8 cellular contexts compared by ENCODE assay signal in the genomic region with DNA sequence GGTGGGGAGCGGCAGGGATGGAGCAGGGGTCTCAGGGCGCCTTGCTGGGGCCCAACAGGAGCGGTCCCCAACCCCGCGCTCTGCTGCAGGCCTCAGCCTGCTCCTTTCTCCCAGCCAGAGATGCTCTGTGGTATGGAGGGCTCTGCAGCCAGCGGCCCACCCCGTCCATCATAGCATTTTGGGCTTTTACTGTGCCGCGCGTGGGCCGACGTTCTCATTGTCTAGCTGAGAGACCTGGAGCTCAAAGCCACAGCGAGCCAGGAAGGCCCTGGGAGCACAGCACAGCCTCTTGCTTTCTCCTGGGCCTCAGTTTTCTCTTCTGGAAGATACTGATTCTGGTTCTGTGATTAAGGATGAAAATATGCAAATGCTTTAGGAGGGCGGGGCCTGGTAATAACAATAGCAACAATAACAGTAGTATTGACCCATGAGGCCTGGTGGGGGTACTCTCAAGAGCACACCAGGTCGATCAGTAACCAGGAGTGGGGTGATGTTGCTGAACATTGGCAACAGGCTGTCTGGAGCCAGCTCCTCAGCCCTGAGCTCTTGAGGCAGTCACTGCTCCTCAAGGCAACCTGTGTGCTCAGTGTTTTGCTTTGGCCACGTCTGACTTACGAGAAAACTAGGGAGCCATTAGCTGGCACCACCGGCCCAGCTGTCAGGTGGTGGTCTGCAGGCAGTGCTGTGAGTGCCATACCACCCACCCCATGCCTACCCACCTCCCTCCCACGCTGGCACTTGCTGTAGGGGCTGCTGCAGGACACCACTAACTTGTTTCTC. TPM values are rescaled to one million over a fixed set of nuclear protein-coding genes. Genes with fewer than 3 reads are reported as not detected.
DNase-seq lines count a peak whose midpoint lies in the region; TF ChIP-seq lines count a peak whose summit lies in the region.

No MANE protein-coding gene starts in this region.

- H3K36me3 Mint-ChIP-seq in HFFc6 (ENCODE audit: low read depth) (no peaks in the 10 kb centered on the region), chondrocyte (ENCODE audit: low read depth) (peaks cover 3% of the 10 kb centered on the region), neural crest cell (ENCODE audit: low read depth) (peaks cover under 1% of the 10 kb centered on the region)

- H3K9me3 Mint-ChIP-seq in HFFc6: no peaks in the 10 kb centered on the region
- H3K9me3 Mint-ChIP-seq in chondrocyte (ENCODE audit: low read depth): no peaks in the 10 kb centered on the region
- H3K9me3 Mint-ChIP-seq in neural crest cell: no peaks in the 10 kb centered on the region

- CTCF ChIA-PET in AG04449 (lab: Yijun Ruan, JAX): interaction anchor here (0.7 to 7.0 kb wide), 66 partner anchors 9 to 366 kb away, joined by 3 to 172 read pairs (median 6); partner anchors contain the start of gene PEMT

- peaks cover 12% of the 10 kb centered on the region for H3K4me1 Mint-ChIP-seq in HFFc6 (ENCODE audit: low read depth)
- H3K4me1 Mint-ChIP-seq in chondrocyte (ENCODE audit: low read depth): peaks cover 12% of the 10 kb centered on the region
- peaks cover 18% of the 10 kb centered on the region for H3K4me1 Mint-ChIP-seq in neural crest cell

- H3K27ac Mint-ChIP-seq in HFFc6 (0 out of 2 replicates have a peak overlapping the region, but pooled peaks have one; percentile 27), chondrocyte (ENCODE audit: unreplicated experiment) (no peak overlapping the region), neural crest cell (ENCODE audit: unreplicated experiment) (no peak overlapping the region)

- H3K27me3 Mint-ChIP-seq in HFFc6 (ENCODE audit: insufficient read depth) (peaks cover 14% of the 10 kb centered on the region), chondrocyte (ENCODE audit: low read depth) (peaks cover 2% of the 10 kb centered on the region), neural crest cell (ENCODE audit: low read depth) (peaks cover 38% of the 10 kb centered on the region)

- peak overlapping the region; percentile 23; the same call in 1 of the 2 replicates for H3K4me3 ChIP-seq in AG04449 (ENCODE audit: low read depth, low read length)

- H3K4me3 Mint-ChIP-seq in HFFc6: peak overlapping the region; percentile 49; the same call in 1 of the 2 replicates
- no peak overlapping the region for H3K4me3 Mint-ChIP-seq in chondrocyte (ENCODE audit: unreplicated experiment)
- H3K4me3 Mint-ChIP-seq in neural crest cell: peak overlapping the region; percentile 84

- no peak for TF ChIP-seq CTCF in AG04449 (IDR thresholded peaks at IDR 0.05; ENCODE audit: insufficient read depth, low read length, missing control alignments)
- TF ChIP-seq CTCF in HFFc6 (IDR thresholded peaks at IDR 0.05): no peak; the same call in none of the 2 replicates
- peak; percentile 10 for TF ChIP-seq CTCF in chondrocyte (IDR thresholded peaks at IDR 0.05)
- TF ChIP-seq CTCF in neural crest cell (conservative IDR thresholded peaks at IDR 0.05): no peak

- DNase-seq in AG04449 (ENCODE audit: low read depth, low spot score) (no peak), HFFc6 (no peak), chondrocyte (ENCODE audit: low spot score) (no peak), neural crest cell (ENCODE audit: low read depth, low spot score) (no peak), AG08396 (ENCODE audit: low spot score) (no peak), NCI-H2227 treated with DMSO at 0.1 percent for 48 hours (lab: John Stamatoyannopoulos, UW) (no peak), iPS-NIHi11 (ENCODE audit: low spot score) (no peak)
- DNase-seq in central memory CD4-positive, alpha-beta T cell: no peak

- POLR2A ChIA-PET in AG04449 (lab: Yijun Ruan, JAX): interaction anchor here (0.6 to 1.9 kb wide), 15 partner anchors 8 to 145 kb away, joined by 3 to 20 read pairs (median 4); partner anchors contain the start of gene PEMT

RNA-seq across cellular contexts. Expression of gene RASD1, which starts 1.1 kb away (rescaled TPM):
- 1 to 10 TPM in 1 of 6 experiments, under 1 TPM in 5; 0.17 to 1.1 (median 0.43) TPM for total RNA-seq in HFFc6 (2021; fragmentation: NEBNext Ultra II Directional; extraction: Animal tissue kit (Norgen Biotek cat#: 25700))
- total RNA-seq in chondrocyte: 0.31 to 0.72 TPM (median 0.42 TPM) in 3 replicates
- 8.0 and 8.3 TPM in 2 replicates for total RNA-seq in neural crest cell

RNA-seq across cellular contexts. Expression of gene MED9, which starts 20.5 kb away (rescaled TPM):
- total RNA-seq in HFFc6 (2021; fragmentation: NEBNext Ultra II Directional; extraction: Animal tissue kit (Norgen Biotek cat#: 25700)): 1 to 10 TPM; 7.0 to 9.0 (median 7.9) TPM
- total RNA-seq in chondrocyte (6.7 to 7.9 TPM (median 7.9 TPM) in 3 replicates), neural crest cell (20.5 and 22.2 TPM in 2 replicates)
